ENCODE assay signal across 26 cellular contexts in genomic region chr7:151710121-151710640, GRCh38.
A peak's percentile ranks its signal among the peaks of the same experiment; 100 is the strongest.
DNase-seq lines count a peak whose midpoint lies in the region; ATAC-seq, FAIRE-seq and TF ChIP-seq lines count a peak whose summit lies in the region.
"Had no signal": no experiment of that assay in that cellular context is flagged by ENCODE, and none has a peak within 500 bp of the region (broad histone marks: within the 10 kb centered on the region; RNA-seq: fewer than 3 reads in every experiment).

No MANE protein-coding gene starts in this region.

- H3K27ac ChIP-seq in BLaER1: peak overlapping the region; percentile 28
- H3K27ac ChIP-seq in K562 (ENCODE audit: extremely low read depth, low read depth, low read length): no peak overlapping the region
- no peak overlapping the region for H3K27ac ChIP-seq in neuronal stem cell (replicated peaks; ENCODE audit: low read length)
- H3K27ac ChIP-seq: 22Rv1, HL-60, SJCRH30 had no signal

- in situ Hi-C loops in K562 (cut with MboI): no loop called here

- H3K4me3 ChIP-seq in BLaER1 (no peak overlapping the region), K562 (no peak overlapping the region), neuronal stem cell (ENCODE audit: low read length in 2 of 2) (no peak overlapping the region)
- H3K4me3 ChIP-seq: SJCRH30 had no signal

- TF ChIP-seq POLR2A in K562 (conservative IDR thresholded peaks at IDR 0.05): no peak

- no peak overlapping the region for H3K4me3 Mint-ChIP-seq in activated naive CD8-positive, alpha-beta T cell treated with anti-CD3 and anti-CD28 coated beads, Interleukin-2, amount 50 U/mL, for 24 hours
- no peak overlapping the region for H3K4me3 Mint-ChIP-seq in activated naive CD8-positive, alpha-beta T cell treated with anti-CD3 and anti-CD28 coated beads for 36 hours
- no peak overlapping the region for H3K4me3 Mint-ChIP-seq in stimulated activated memory B cell treated with anti-CD40 and anti-IgM and Interleukin-4, amounts not matched to agents 10 μg/mL and 1 μg/mL and 100 μg/mL, for 72 hours
- H3K4me3 Mint-ChIP-seq: B cell; CD14-positive monocyte; CD8-positive, alpha-beta memory T cell had no signal

- no peaks in the 10 kb centered on the region for H3K79me2 ChIP-seq in K562 (ENCODE audit: control insufficient read depth, insufficient read depth, low read length)

- no peak overlapping the region for H2BK5ac ChIP-seq in neuronal stem cell (ENCODE audit: low read length)

- no peak overlapping the region for H4K91ac ChIP-seq in neuronal stem cell (ENCODE audit: low read depth, low read length, poor library complexity)

- no peak overlapping the region for H3K4me2 ChIP-seq in BLaER1
- no peak overlapping the region for H3K4me2 ChIP-seq in K562 (ENCODE audit: insufficient read depth, low read length)
- no peak overlapping the region for H3K4me2 ChIP-seq in neuronal stem cell (ENCODE audit: insufficient read depth, low read length, poor library complexity, severe bottlenecking)

- intact Hi-C loops in K562 (cut with micrococcal nuclease): no loop called here

- H3K4ac ChIP-seq in neuronal stem cell (ENCODE audit: low read length): no peak overlapping the region

- H3K79me1 ChIP-seq in neuronal stem cell (ENCODE audit: low read depth, low read length): no peaks in the 10 kb centered on the region

- H3K36me3 Mint-ChIP-seq in activated naive CD8-positive, alpha-beta T cell treated with anti-CD3 and anti-CD28 coated beads, Interleukin-2, amount 50 U/mL, for 24 hours (ENCODE audit: low read depth): no peaks in the 10 kb centered on the region
- H3K36me3 Mint-ChIP-seq in activated naive CD8-positive, alpha-beta T cell treated with anti-CD3 and anti-CD28 coated beads for 36 hours: peaks cover 2% of the 10 kb centered on the region
- peaks cover 14% of the 10 kb centered on the region for H3K36me3 Mint-ChIP-seq in stimulated activated memory B cell treated with anti-CD40 and anti-IgM and Interleukin-4, amounts not matched to agents 10 μg/mL and 1 μg/mL and 100 μg/mL, for 72 hours

- FAIRE-seq in K562 (lab: Jason Lieb, UNC): no peak
- FAIRE-seq: GM19239 had no signal

- POLR2A ChIA-PET in K562 (lab: Yijun Ruan, JAX): no interaction called here

- no peaks in the 10 kb centered on the region for H3K27me3 Mint-ChIP-seq in activated naive CD8-positive, alpha-beta T cell treated with anti-CD3 and anti-CD28 coated beads, Interleukin-2, amount 50 U/mL, for 24 hours
- no peaks in the 10 kb centered on the region for H3K27me3 Mint-ChIP-seq in activated naive CD8-positive, alpha-beta T cell treated with anti-CD3 and anti-CD28 coated beads for 36 hours
- no peaks in the 10 kb centered on the region for H3K27me3 Mint-ChIP-seq in stimulated activated memory B cell treated with anti-CD40 and anti-IgM and Interleukin-4, amounts not matched to agents 10 μg/mL and 1 μg/mL and 100 μg/mL, for 72 hours
- H3K27me3 Mint-ChIP-seq: B cell; CD8-positive, alpha-beta memory T cell had no signal

- H2BK120ac ChIP-seq in neuronal stem cell (ENCODE audit: low read depth, low read length): no peak overlapping the region

- no peaks in the 10 kb centered on the region for H3K9me3 Mint-ChIP-seq in activated naive CD8-positive, alpha-beta T cell treated with anti-CD3 and anti-CD28 coated beads, Interleukin-2, amount 50 U/mL, for 24 hours
- no peaks in the 10 kb centered on the region for H3K9me3 Mint-ChIP-seq in activated naive CD8-positive, alpha-beta T cell treated with anti-CD3 and anti-CD28 coated beads for 36 hours
- H3K9me3 Mint-ChIP-seq in stimulated activated memory B cell treated with anti-CD40 and anti-IgM and Interleukin-4, amounts not matched to agents 10 μg/mL and 1 μg/mL and 100 μg/mL, for 72 hours: no peaks in the 10 kb centered on the region
- H3K9me3 Mint-ChIP-seq: CD14-positive monocyte; CD8-positive, alpha-beta memory T cell had no signal

- H3K18ac ChIP-seq in neuronal stem cell (ENCODE audit: low read length): peak overlapping the region; percentile 57

- no peaks in the 10 kb centered on the region for H3K9me3 ChIP-seq in BLaER1
- H3K9me3 ChIP-seq in K562 (replicated peaks; ENCODE audit: control insufficient read depth, insufficient read depth, low read depth, low read length): peaks cover 9% of the 10 kb centered on the region
- H3K9me3 ChIP-seq in neuronal stem cell (replicated peaks in 1 of 2; ENCODE audit: control insufficient read depth in 2 of 2, insufficient read depth in 1 of 2, low read depth in 1 of 2, low read length in 2 of 2): peaks cover 0 to 10% of the 10 kb centered on the region in 2 donors
- H3K9me3 ChIP-seq: SJCRH30 had no signal

- no peaks in the 10 kb centered on the region for H3K9me1 ChIP-seq in K562 (ENCODE audit: control insufficient read depth, insufficient read depth, low read length)

- H3K9ac ChIP-seq in BLaER1 (no peak overlapping the region), K562 (ENCODE audit: insufficient read depth in 1 of 2, low read depth in 2 of 2, low read length in 2 of 2) (no peak overlapping the region), neuronal stem cell (ENCODE audit: low read depth, low read length, poor library complexity) (no peak overlapping the region)

- WGBS in K562 (ENCODE audit: insufficient coverage, low coverage, missing lambda C conversion rate): under 1% methylated on average over 18 of the region's 18 CpGs
- WGBS in neuronal stem cell (ENCODE audit: extremely low coverage in 2 of 2, insufficient read length in 2 of 2, insufficient replicate concordance in 1 of 2), 2 donors: no CpG with 5 or more reads among the region's 18 CpGs

- peak overlapping the region; percentile 40 for H2AK5ac ChIP-seq in neuronal stem cell (ENCODE audit: low read depth, low read length)

- H2BK12ac ChIP-seq in neuronal stem cell (ENCODE audit: low read length): no peak overlapping the region

- no peak for DNase-seq in activated naive CD8-positive, alpha-beta T cell treated with anti-CD3 and anti-CD28 coated beads, Interleukin-2, amount 50 U/mL, for 24 hours
- DNase-seq in activated naive CD8-positive, alpha-beta T cell treated with anti-CD3 and anti-CD28 coated beads for 36 hours: no peak
- DNase-seq in K562 (ENCODE audit: extremely low read depth in 1 of 4, low spot score in 3 of 4): no peak
- DNase-seq in neuronal stem cell (ENCODE audit: low spot score): no peak
- DNase-seq in activated CD4-positive, alpha-beta T cell treated with anti-CD3 and anti-CD28 coated beads, Interleukin-2, amount 50 U/mL, for 48 hours: no peak
- no peak for DNase-seq in stimulated activated CD4-positive, alpha-beta T cell treated with anti-CD3 and anti-CD28 coated beads, Interleukin-4, amount 100 ng/mL, for 1 hour
- DNase-seq: CD8-positive, alpha-beta memory T cell; DMS 273 treated with DMSO at 0.1 percent for 48 hours; DMS79; EL; Karpas-422; NCI-H1092; NCI-H1417 treated with DMSO at 0.1 percent for 48 hours; NCI-H1694 treated with DMSO at 0.1 percent for 48 hours; NCI-H2081; NCI-H2227 treated with DMSO at 0.1 percent for 48 hours; NCI-H526 treated with DMSO at 0.1 percent for 48 hours; SJCRH30 had no signal

- TF ChIP-seq RAD21 in K562 (CRISPR knock-in tag; conservative IDR thresholded peaks at IDR 0.05 in 1 of 2, IDR thresholded peaks at IDR 0.05 in 1 of 2): no peak

- CTCF ChIA-PET in K562 (lab: Yijun Ruan, JAX; ENCODE audit: low intra/inter-chr PET ratio): no interaction called here

- peak overlapping the region; percentile 40 for H3K23ac ChIP-seq in neuronal stem cell (ENCODE audit: low read depth, low read length, poor library complexity)

- H3K27me3 ChIP-seq in BLaER1 (no peaks in the 10 kb centered on the region), K562 (ENCODE audit: control insufficient read depth in 2 of 2, insufficient read depth in 2 of 2, low read length in 2 of 2) (peaks cover 44 to 86% of the 10 kb centered on the region in 2 experiments), neuronal stem cell (ENCODE audit: control insufficient read depth in 3 of 3, insufficient read depth in 3 of 3, low read depth in 1 of 3, low read length in 3 of 3) (no peaks in the 10 kb centered on the region)
- H3K27me3 ChIP-seq: SJCRH30 had no signal

- H2AFZ ChIP-seq in K562 (ENCODE audit: low read depth, low read length) (no peak overlapping the region), neuronal stem cell (ENCODE audit: low read length) (no peak overlapping the region)

- H2BK15ac ChIP-seq in neuronal stem cell (ENCODE audit: low read length): no peak overlapping the region

- no peak overlapping the region for H3K14ac ChIP-seq in neuronal stem cell (ENCODE audit: low read length)

- TF ChIP-seq CTCF in K562 (IDR thresholded peaks at IDR 0.05 in 2 of 3, conservative IDR thresholded peaks at IDR 0.05 in 1 of 3; ENCODE audit: insufficient read depth in 2 of 3, low read depth in 1 of 3, low read length in 3 of 3): no peak

- H3K4me1 ChIP-seq in BLaER1 (peaks cover 74% of the 10 kb centered on the region), K562 (replicated peaks in 1 of 2; ENCODE audit: control insufficient read depth in 2 of 2, insufficient read depth in 2 of 2, low read length in 2 of 2) (peaks cover 0 to 4% of the 10 kb centered on the region in 2 experiments; a peak in 1 of 5 replicates), neuronal stem cell (ENCODE audit: control insufficient read depth in 2 of 2, insufficient read depth in 1 of 2, low read depth in 1 of 2, low read length in 2 of 2) (peaks cover 1 to 3% of the 10 kb centered on the region in 2 donors)

- no TSS peak for BruUV-seq in K562 (replicated peaks; lab: Mats Ljungman, UMichigan)

- H3K36me3 ChIP-seq in BLaER1: no peaks in the 10 kb centered on the region
- no peaks in the 10 kb centered on the region for H3K36me3 ChIP-seq in K562 (ENCODE audit: control insufficient read depth, insufficient read depth, low read length)
- H3K36me3 ChIP-seq in neuronal stem cell (replicated peaks in 1 of 2; ENCODE audit: control insufficient read depth in 2 of 2, insufficient read depth in 2 of 2, low read length in 2 of 2): peaks cover 0 to 2% of the 10 kb centered on the region in 2 donors

- peak overlapping the region; percentile 23 for H3K27ac Mint-ChIP-seq in activated naive CD8-positive, alpha-beta T cell treated with anti-CD3 and anti-CD28 coated beads, Interleukin-2, amount 50 U/mL, for 24 hours
- H3K27ac Mint-ChIP-seq in activated naive CD8-positive, alpha-beta T cell treated with anti-CD3 and anti-CD28 coated beads for 36 hours: no peak overlapping the region
- no peak overlapping the region for H3K27ac Mint-ChIP-seq in stimulated activated memory B cell treated with anti-CD40 and anti-IgM and Interleukin-4, amounts not matched to agents 10 μg/mL and 1 μg/mL and 100 μg/mL, for 72 hours

- TF ChIP-seq EP300 in K562 (IDR thresholded peaks at IDR 0.05; ENCODE audit: low read length): no peak

- ATAC-seq in activated naive CD8-positive, alpha-beta T cell treated with anti-CD3 and anti-CD28 coated beads, Interleukin-2, amount 50 U/mL, for 24 hours: no peak
- ATAC-seq in K562: no peak
- ATAC-seq in stimulated activated memory B cell treated with anti-CD40 and anti-IgM and Interleukin-4, amounts not matched to agents 10 μg/mL and 1 μg/mL and 100 μg/mL, for 72 hours: no peak
- ATAC-seq: HCT116 had no signal

- H4K8ac ChIP-seq in neuronal stem cell (ENCODE audit: low read depth, low read length): no peak overlapping the region

- H4K20me1 ChIP-seq in BLaER1: no peaks in the 10 kb centered on the region
- H4K20me1 ChIP-seq in K562 (replicated peaks; ENCODE audit: control insufficient read depth, insufficient read depth, low read length): no peaks in the 10 kb centered on the region

- peaks cover 10% of the 10 kb centered on the region for H3K4me1 Mint-ChIP-seq in activated naive CD8-positive, alpha-beta T cell treated with anti-CD3 and anti-CD28 coated beads, Interleukin-2, amount 50 U/mL, for 24 hours
- peaks cover 9% of the 10 kb centered on the region for H3K4me1 Mint-ChIP-seq in activated naive CD8-positive, alpha-beta T cell treated with anti-CD3 and anti-CD28 coated beads for 36 hours
- peaks cover 37% of the 10 kb centered on the region for H3K4me1 Mint-ChIP-seq in stimulated activated memory B cell treated with anti-CD40 and anti-IgM and Interleukin-4, amounts not matched to agents 10 μg/mL and 1 μg/mL and 100 μg/mL, for 72 hours
